8 cellular contexts compared by ENCODE assay signal in genomic region chr16:48623304-48624016, GRCh38. TPM values are rescaled to one million over a fixed set of nuclear protein-coding genes. Genes with fewer than 3 reads are reported as not detected.
DNase-seq lines count a peak whose midpoint lies in the region; ATAC-seq, FAIRE-seq and TF ChIP-seq lines count a peak whose summit lies in the region.

No MANE protein-coding gene starts in this region.

- TF ChIP-seq CTCF in OCI-LY7 (conservative IDR thresholded peaks at IDR 0.05; ENCODE audit: low read length) (peak; percentile 94), esophagus muscularis mucosa (IDR thresholded peaks at IDR 0.05) (peak in 2 of 3 experiments; percentile 96 to 97)

- TF ChIP-seq EP300 in esophagus muscularis mucosa (IDR thresholded peaks at IDR 0.05): no peak

- H3K27me3 ChIP-seq in esophagus muscularis mucosa (no peaks in the 10 kb centered on the region), muscle layer of duodenum (ENCODE audit: low read depth, low read length) (no peaks in the 10 kb centered on the region)

- FAIRE-seq in HTR-8/SVneo (lab: Jason Lieb, UNC): no peak

- WGBS in esophagus muscularis mucosa: 11% methylated on average over 33 of the region's 36 CpGs

- DNase-seq in D341Med (ENCODE audit: low spot score) (peak; percentile 92), HTR-8/SVneo (ENCODE audit: insufficient read length, low spot score) (peak; percentile 82), OCI-LY7 (ENCODE audit: low spot score) (peak; percentile 73), esophagus muscularis mucosa (ENCODE audit: extremely low spot score) (peak; percentile 93)
- DNase-seq in activated T-cell treated with anti-CD3 and anti-CD28 coated beads, Interleukin-2, amount 50 U/mL, for 48 hours: peak; percentile 89 to 93
- DNase-seq in stimulated activated CD8-positive, alpha-beta memory T cell treated with anti-CD3 and anti-CD28 coated beads, Interleukin-7, amount 100 ng/mL, for 48 hours (ENCODE audit: extremely low read depth in 1 of 2, low read depth in 1 of 2): peak; percentile 56 to 71

- H3K4me2 ChIP-seq in OCI-LY7 (ENCODE audit: low read length): peak overlapping the region; percentile 66

- H3K27ac ChIP-seq in OCI-LY7 (ENCODE audit: low read depth, low read length, poor library complexity, severe bottlenecking) (no peak overlapping the region), esophagus muscularis mucosa (replicated peaks in 1 of 4) (peak overlapping the region; percentile 59 to 80 (median 62)), muscle layer of duodenum (ENCODE audit: low read length) (peak overlapping the region; percentile 9)

- H3K79me2 ChIP-seq in OCI-LY7 (ENCODE audit: insufficient read depth, low read depth, low read length): no peaks in the 10 kb centered on the region

- H3K36me3 ChIP-seq in OCI-LY7 (ENCODE audit: insufficient read depth, low read length) (no peaks in the 10 kb centered on the region), esophagus muscularis mucosa (no peaks in the 10 kb centered on the region), muscle layer of duodenum (ENCODE audit: control insufficient read depth in 1 of 2, insufficient read depth in 2 of 2, low read length in 2 of 2) (no peaks in the 10 kb centered on the region)

- no peak for TF ChIP-seq POLR2A in esophagus muscularis mucosa (IDR thresholded peaks at IDR 0.05; ENCODE audit: low read depth)

- H3K9me3 ChIP-seq in OCI-LY7 (ENCODE audit: low read length) (no peaks in the 10 kb centered on the region), esophagus muscularis mucosa (no peaks in the 10 kb centered on the region), muscle layer of duodenum (ENCODE audit: control insufficient read depth in 1 of 2, low read length in 2 of 2) (no peaks in the 10 kb centered on the region)

- intact Hi-C loops in OCI-LY7 (cut with micrococcal nuclease; ENCODE audit: unreplicated experiment): loop anchor here (1.0 to 5.0 kb wide), 4 partner anchors 76 to 391 kb away; no protein-coding TSS in a partner anchor
- intact Hi-C loops in esophagus muscularis mucosa (cut with DNase I): loop anchor here (5.0 to 10.0 kb wide), 3 partner anchors 86 to 379 kb away; partner anchors contain the start of genes ABCC11 and LONP2

- H3K4me3 ChIP-seq in OCI-LY7 (ENCODE audit: low read depth, low read length, poor library complexity, severe bottlenecking) (peak overlapping the region; percentile 46), esophagus muscularis mucosa (peak overlapping the region; percentile 48 to 62 (median 50)), muscle layer of duodenum (ENCODE audit: low read depth in 1 of 2, low read length in 2 of 2) (peak overlapping the region; percentile 64 to 77)

- BruUV-seq in OCI-LY7 (replicated peaks; lab: Mats Ljungman, UMichigan): no TSS peak

- H3K9me2 ChIP-seq in OCI-LY7 (ENCODE audit: insufficient read depth, low read length): no peaks in the 10 kb centered on the region

- ATAC-seq in GM21367 (IDR thresholded peaks at IDR 0.05; ENCODE audit: unreplicated experiment): peak; percentile 88

- CTCF ChIA-PET in OCI-LY7 (lab: Charles Lee; ENCODE audit: unreplicated experiment): interaction anchor here (0.6 to 1.1 kb wide), 5 partner anchors 10 to 377 kb away, joined by 3 to 6 read pairs (median 4); partner anchors contain the start of gene N4BP1

- no peaks in the 10 kb centered on the region for H4K20me1 ChIP-seq in OCI-LY7 (ENCODE audit: insufficient read depth, low read length)

- H3K4me1 ChIP-seq in OCI-LY7 (ENCODE audit: insufficient read depth, low read length, poor library complexity, severe bottlenecking): peaks cover 8% of the 10 kb centered on the region
- H3K4me1 ChIP-seq in esophagus muscularis mucosa: peaks cover 21 to 44% (median 30%) of the 10 kb centered on the region in 4 donors
- no peaks in the 10 kb centered on the region for H3K4me1 ChIP-seq in muscle layer of duodenum (ENCODE audit: control insufficient read depth in 1 of 2, insufficient read depth in 2 of 2, low read length in 2 of 2)

- POLR2A ChIA-PET in OCI-LY7 (lab: Charles Lee): interaction anchor here (0.6 to 1.4 kb wide), 6 partner anchors 10 to 1557 kb away, joined by 3 to 7 read pairs (median 4); no protein-coding TSS in a partner anchor

- H2AFZ ChIP-seq in OCI-LY7 (ENCODE audit: low read length): peak overlapping the region; percentile 63

RNA-seq across cellular contexts. Expression of gene N4BP1, which starts 13.5 kb away (rescaled TPM):
- 15.2 and 22.0 TPM in 2 replicates for total RNA-seq in OCI-LY7 (2014; rRNA removed; shearing (Covaris generic))
- total RNA-seq in OCI-LY7 (2022) (26.6 and 33.3 TPM in 2 replicates), esophagus muscularis mucosa (10 to 100 TPM; 18.3 to 25.9 (median 20.0) TPM)
